Comparison of ENCODE assay signal across 19 cellular contexts in genomic region chr17:65196617-65197016, GRCh38. TPM values are rescaled to one million over a fixed set of nuclear protein-coding genes. Genes with fewer than 3 reads are reported as not detected.
DNase-seq lines count a peak whose midpoint lies in the region; ATAC-seq and TF ChIP-seq lines count a peak whose summit lies in the region.
"Had no signal": no experiment of that assay in that cellular context is flagged by ENCODE, and none has a peak within 500 bp of the region (broad histone marks: within the 10 kb centered on the region; RNA-seq: fewer than 3 reads in every experiment).

No MANE protein-coding gene starts in this region.

- ATAC-seq in stimulated activated naive CD8-positive, alpha-beta T cell treated with anti-CD3 and anti-CD28 coated beads, Interleukin-15, Interleukin-2, amounts not matched to agents 100 U/mL and 50 U/mL, for 24 hours: no peak

- H3K4me1 Mint-ChIP-seq in stimulated activated naive CD8-positive, alpha-beta T cell treated with anti-CD3 and anti-CD28 coated beads, Interleukin-15, Interleukin-2, amounts not matched to agents 100 ng/mL and 50 ng/mL, for 24 hours (ENCODE audit: low read depth): peaks cover 55% of the 10 kb centered on the region
- H3K4me1 Mint-ChIP-seq in CD8-positive, alpha-beta memory T cell: peaks cover 5 to 7% (median 6%) of the 10 kb centered on the region in 3 donors

- H3K27me3 Mint-ChIP-seq in stimulated activated naive CD8-positive, alpha-beta T cell treated with anti-CD3 and anti-CD28 coated beads, Interleukin-15, Interleukin-2, amounts not matched to agents 100 ng/mL and 50 ng/mL, for 24 hours: no peaks in the 10 kb centered on the region
- peaks cover 0 to 2% of the 10 kb centered on the region in 2 donors for H3K27me3 Mint-ChIP-seq in CD8-positive, alpha-beta memory T cell
- H3K27me3 Mint-ChIP-seq: B cell had no signal

- no peak overlapping the region for H3K9ac ChIP-seq in mesendoderm (ENCODE audit: low read length)

- CTCF ChIA-PET in OCI-LY7 (lab: Charles Lee; ENCODE audit: unreplicated experiment): interaction anchor here (0.8 kb wide), 1 partner anchor 57 kb away, joined by 3 read pairs; no protein-coding TSS in a partner anchor
- CTCF ChIA-PET in CD8-positive, alpha-beta memory T cell (lab: Charles Lee): interaction anchor here (1.4 to 2.4 kb wide), 3 partner anchors 11 to 60 kb away, joined by 3 to 7 read pairs (median 6); partner anchors contain the start of gene RGS9

- H4K20me1 ChIP-seq in OCI-LY7 (ENCODE audit: insufficient read depth, low read length): no peaks in the 10 kb centered on the region

- H4K8ac ChIP-seq in mesendoderm (ENCODE audit: low read depth, low read length): no peak overlapping the region

- no peak overlapping the region for H3K4me2 ChIP-seq in OCI-LY7 (ENCODE audit: low read length)
- H3K4me2 ChIP-seq in mesendoderm (ENCODE audit: low read length): no peak overlapping the region

- TF ChIP-seq CTCF in OCI-LY7 (conservative IDR thresholded peaks at IDR 0.05; ENCODE audit: low read length): peak; percentile 30

- no peak overlapping the region for H3K56ac ChIP-seq in mesendoderm (ENCODE audit: low read length)

- H3K18ac ChIP-seq in mesendoderm (ENCODE audit: low read length): no peak overlapping the region

- BruUV-seq in OCI-LY7 (replicated peaks; lab: Mats Ljungman, UMichigan): no TSS peak

- H3K27ac ChIP-seq in OCI-LY7 (ENCODE audit: low read depth, low read length, poor library complexity, severe bottlenecking) (no peak overlapping the region), mesendoderm (ENCODE audit: low read depth, low read length) (no peak overlapping the region)
- no peak overlapping the region for H3K27ac ChIP-seq in CD8-positive, alpha-beta memory T cell (ENCODE audit: low read depth, low read length)

- no peaks in the 10 kb centered on the region for H3K79me1 ChIP-seq in mesendoderm (ENCODE audit: low read length)

- H3K27me3 ChIP-seq in mesendoderm (ENCODE audit: insufficient read depth, low read length, poor library complexity): no peaks in the 10 kb centered on the region
- H3K27me3 ChIP-seq in CD8-positive, alpha-beta memory T cell (ENCODE audit: insufficient read depth, low read length, poor library complexity, severe bottlenecking): no peaks in the 10 kb centered on the region

- WGBS in mesendoderm (ENCODE audit: extremely low coverage, insufficient coverage, low lambda C conversion rate): no CpG with 5 or more reads among the region's 5 CpGs

- no peak overlapping the region for H2BK15ac ChIP-seq in mesendoderm (replicated peaks; ENCODE audit: low read depth)

- H3K4me3 Mint-ChIP-seq in stimulated activated naive CD8-positive, alpha-beta T cell treated with anti-CD3 and anti-CD28 coated beads, Interleukin-15, Interleukin-2, amounts not matched to agents 100 ng/mL and 50 ng/mL, for 24 hours: no peak overlapping the region
- no peak overlapping the region for H3K4me3 Mint-ChIP-seq in CD8-positive, alpha-beta memory T cell
- H3K4me3 Mint-ChIP-seq: B cell had no signal

- no peaks in the 10 kb centered on the region for H3K36me3 ChIP-seq in OCI-LY7 (ENCODE audit: insufficient read depth, low read length)
- H3K36me3 ChIP-seq in mesendoderm (ENCODE audit: control insufficient read depth, insufficient read depth, low read length): no peaks in the 10 kb centered on the region
- no peaks in the 10 kb centered on the region for H3K36me3 ChIP-seq in CD8-positive, alpha-beta memory T cell (ENCODE audit: insufficient read depth, low read length)

- H3K4me3 ChIP-seq in OCI-LY7 (ENCODE audit: low read depth, low read length, poor library complexity, severe bottlenecking) (no peak overlapping the region), mesendoderm (ENCODE audit: low read length) (no peak overlapping the region)
- no peak overlapping the region for H3K4me3 ChIP-seq in CD8-positive, alpha-beta memory T cell (ENCODE audit: low read length)

- no peaks in the 10 kb centered on the region for H3K36me3 Mint-ChIP-seq in stimulated activated naive CD8-positive, alpha-beta T cell treated with anti-CD3 and anti-CD28 coated beads, Interleukin-15, Interleukin-2, amounts not matched to agents 100 ng/mL and 50 ng/mL, for 24 hours (ENCODE audit: low read depth)
- no peaks in the 10 kb centered on the region for H3K36me3 Mint-ChIP-seq in CD8-positive, alpha-beta memory T cell

- H2BK120ac ChIP-seq in mesendoderm (ENCODE audit: low read depth, low read length): no peak overlapping the region

- no peak overlapping the region for H2AFZ ChIP-seq in OCI-LY7 (ENCODE audit: low read length)

- peak overlapping the region; percentile 58 for H3K4ac ChIP-seq in mesendoderm (ENCODE audit: low read depth, low read length)

- no peak overlapping the region for H2BK5ac ChIP-seq in mesendoderm (ENCODE audit: low read length)

- no peak overlapping the region for H4K5ac ChIP-seq in mesendoderm (ENCODE audit: low read length)

- H3K9me3 Mint-ChIP-seq in stimulated activated naive CD8-positive, alpha-beta T cell treated with anti-CD3 and anti-CD28 coated beads, Interleukin-15, Interleukin-2, amounts not matched to agents 100 ng/mL and 50 ng/mL, for 24 hours: no peaks in the 10 kb centered on the region
- no peaks in the 10 kb centered on the region for H3K9me3 Mint-ChIP-seq in CD8-positive, alpha-beta memory T cell

- H3K27ac Mint-ChIP-seq in stimulated activated naive CD8-positive, alpha-beta T cell treated with anti-CD3 and anti-CD28 coated beads, Interleukin-15, Interleukin-2, amounts not matched to agents 100 ng/mL and 50 ng/mL, for 24 hours: peak overlapping the region; percentile 34
- no peak overlapping the region for H3K27ac Mint-ChIP-seq in CD8-positive, alpha-beta memory T cell
- H3K27ac Mint-ChIP-seq: B cell had no signal

- H3K9me2 ChIP-seq in OCI-LY7 (ENCODE audit: insufficient read depth, low read length): no peaks in the 10 kb centered on the region

- DNase-seq in stimulated activated naive CD8-positive, alpha-beta T cell treated with anti-CD3 and anti-CD28 coated beads, Interleukin-15, Interleukin-2, amounts not matched to agents 100 U/mL and 50 U/mL, for 24 hours: no peak
- DNase-seq in OCI-LY7 (ENCODE audit: low spot score) (no peak), mesendoderm (no peak), cerebellar nuclear complex (lab: John Stamatoyannopoulos, UW) (no peak)
- no peak for DNase-seq in CD8-positive, alpha-beta memory T cell
- no peak for DNase-seq in activated CD4-positive, alpha-beta T cell treated with anti-CD3 and anti-CD28 coated beads for 48 hours
- DNase-seq: Caco-2, DMS 273 treated with DMSO at 0.1 percent for 48 hours, DMS79 treated with DMSO at 0.1 percent for 48 hours, Kasumi-1, NCI-H1048, NCI-H1417 treated with DMSO at 0.1 percent for 48 hours, NCI-H187, NCI-H446, NCI-H526, OCI-M1, Right ventricle myocardium superior had no signal

- no peaks in the 10 kb centered on the region for H3K9me3 ChIP-seq in OCI-LY7 (ENCODE audit: low read length)
- H3K9me3 ChIP-seq in CD8-positive, alpha-beta memory T cell (ENCODE audit: low read length): no peaks in the 10 kb centered on the region
- H3K9me3 ChIP-seq: Caco-2 had no signal

- peaks cover 20% of the 10 kb centered on the region for H3K4me1 ChIP-seq in OCI-LY7 (ENCODE audit: insufficient read depth, low read length, poor library complexity, severe bottlenecking)
- H3K4me1 ChIP-seq in mesendoderm (ENCODE audit: control insufficient read depth, low read depth, low read length): no peaks in the 10 kb centered on the region
- H3K4me1 ChIP-seq in CD8-positive, alpha-beta memory T cell (ENCODE audit: insufficient read depth, low read length): no peaks in the 10 kb centered on the region
- H3K4me1 ChIP-seq: Caco-2 had no signal

- POLR2A ChIA-PET in OCI-LY7 (lab: Charles Lee): interaction anchor here (1.2 kb wide), 1 partner anchor 58 kb away, joined by 3 read pairs; no protein-coding TSS in a partner anchor
- POLR2A ChIA-PET in CD8-positive, alpha-beta memory T cell (lab: Charles Lee): no interaction called here

- H2AK5ac ChIP-seq in mesendoderm (ENCODE audit: low read length): no peak overlapping the region

- no peak overlapping the region for H3K23ac ChIP-seq in mesendoderm (ENCODE audit: low read length)

- intact Hi-C loops in OCI-LY7 (cut with micrococcal nuclease; ENCODE audit: unreplicated experiment): loop anchor here (10.0 kb wide), 2 partner anchors 352 to 422 kb away; no protein-coding TSS in a partner anchor

- H3K79me2 ChIP-seq in OCI-LY7 (ENCODE audit: insufficient read depth, low read depth, low read length): no peaks in the 10 kb centered on the region
- no peaks in the 10 kb centered on the region for H3K79me2 ChIP-seq in mesendoderm (ENCODE audit: control insufficient read depth, insufficient read depth, low read length)

RNA-seq across cellular contexts. Expression of gene RGS9, which starts 59.4 kb away (rescaled TPM):
- 12.9 and 13.7 TPM in 2 replicates for total RNA-seq in OCI-LY7 (2014; rRNA removed; shearing (Covaris generic))
- 22.2 and 26.4 TPM in 2 replicates for total RNA-seq in OCI-LY7 (2022)
- 14.6 TPM for polyA plus RNA-seq in mesendoderm (2013, experiment 1 of 2)
- 13.9 TPM for polyA plus RNA-seq in mesendoderm (2013, experiment 2 of 2)
- 1 to 10 TPM; 1.4 to 2.6 TPM for total RNA-seq in CD8-positive, alpha-beta memory T cell
- 8.9 TPM for polyA plus RNA-seq in CD8-positive, alpha-beta memory T cell
